ENCODE assay signal across 12 cellular contexts in the genomic region with DNA sequence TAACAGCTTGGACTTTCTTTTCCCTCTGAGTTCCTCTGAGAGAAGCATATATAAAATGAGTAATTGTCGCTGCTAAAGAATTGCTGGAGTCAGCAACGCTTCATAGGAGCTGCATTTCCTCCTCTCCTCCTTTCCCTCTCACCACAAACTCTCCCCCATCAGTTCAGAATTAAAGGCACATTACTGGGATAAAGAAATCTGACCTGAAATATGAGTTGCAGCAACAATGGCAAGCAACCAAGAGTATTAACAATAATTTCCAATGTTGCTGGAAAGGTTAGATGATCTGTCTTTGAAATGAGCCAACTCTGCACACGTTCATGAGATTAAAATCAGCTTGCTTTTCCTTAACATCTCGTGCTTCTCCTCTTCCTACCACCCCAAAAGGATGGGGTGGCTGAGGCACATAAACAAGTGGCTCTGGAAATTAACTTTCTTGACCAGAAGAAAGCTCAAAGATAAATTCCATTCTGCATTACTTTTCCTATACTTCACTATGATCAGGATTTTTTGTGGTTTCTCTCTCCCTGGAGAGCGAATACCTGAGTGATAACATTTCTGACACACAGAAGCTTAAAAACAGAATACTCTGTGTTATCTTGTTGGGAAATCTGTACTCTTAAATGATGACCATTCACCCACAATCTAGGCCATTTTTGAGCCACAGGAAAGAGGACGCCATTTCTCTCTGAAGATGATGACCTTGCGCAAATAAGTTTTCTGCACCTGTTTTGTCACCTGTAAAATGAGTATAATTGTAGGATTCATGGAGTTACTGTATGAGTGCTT.
DNase-seq lines count a peak whose midpoint lies in the region; ATAC-seq, FAIRE-seq and TF ChIP-seq lines count a peak whose summit lies in the region.
"Had no signal": no experiment of that assay in that cellular context is flagged by ENCODE, and none has a peak within 500 bp of the region (broad histone marks: within the 10 kb centered on the region; RNA-seq: fewer than 3 reads in every experiment).

No MANE protein-coding gene starts in this region.

- H3K9me3 ChIP-seq in A549 (no peaks in the 10 kb centered on the region), esophagus muscularis mucosa (no peaks in the 10 kb centered on the region)

- intact Hi-C loops in esophagus muscularis mucosa (cut with DNase I): no loop called here

- peaks cover 2% of the 10 kb centered on the region for H3K9me3 Mint-ChIP-seq in neural crest cell

- H3K27ac ChIP-seq in A549 (no peak overlapping the region), esophagus muscularis mucosa (replicated peaks in 1 of 4) (peak overlapping the region; percentile 62 to 81 (median 68))

- ATAC-seq in A549 (no peak), GM19455 (IDR thresholded peaks at IDR 0.05; ENCODE audit: unreplicated experiment) (no peak)

- POLR2A ChIA-PET in A549 (lab: Yijun Ruan, JAX): no interaction called here

- no peak overlapping the region for H3K4me3 ChIP-seq in A549
- no peak overlapping the region for H3K4me3 ChIP-seq in esophagus muscularis mucosa

- no peak for TF ChIP-seq CTCF in A549 (IDR thresholded peaks at IDR 0.05)
- no peak for TF ChIP-seq CTCF in esophagus muscularis mucosa (IDR thresholded peaks at IDR 0.05)
- TF ChIP-seq CTCF in neural crest cell (conservative IDR thresholded peaks at IDR 0.05): no peak

- FAIRE-seq in A549 (lab: Jason Lieb, UNC): no peak

- H3K4me3 Mint-ChIP-seq in neural crest cell: no peak overlapping the region

- peaks cover 6% of the 10 kb centered on the region; the same call in 1 of the 3 replicates for H3K4me1 ChIP-seq in A549
- H3K4me1 ChIP-seq in esophagus muscularis mucosa: peaks cover 58 to 93% (median 91%) of the 10 kb centered on the region in 4 donors

- peaks cover 0 to 15% (median 8%) of the 10 kb centered on the region in 4 donors for H3K36me3 ChIP-seq in esophagus muscularis mucosa

- peaks cover 15% of the 10 kb centered on the region for H3K36me3 Mint-ChIP-seq in neural crest cell (ENCODE audit: low read depth)

- CTCF ChIA-PET in A549 (lab: Yijun Ruan, JAX): interaction anchor here (0.6 kb wide), 1 partner anchor 54 kb away, joined by 5 read pairs; no protein-coding TSS in a partner anchor

- H3K4me2 ChIP-seq in A549: no peak overlapping the region

- WGBS in A549 (ENCODE audit: missing lambda C conversion rate): 93% methylated on average over 7 of the region's 7 CpGs
- 54% methylated on average over 7 of the region's 7 CpGs for WGBS in esophagus muscularis mucosa

- no peak for TF ChIP-seq RAD21 in A549 (conservative IDR thresholded peaks at IDR 0.05 in 1 of 2, IDR thresholded peaks at IDR 0.05 in 1 of 2)

- peaks cover 31% of the 10 kb centered on the region for H3K4me1 Mint-ChIP-seq in neural crest cell

- no peak for DNase-seq in A549 (ENCODE audit: low read depth in 1 of 2, low spot score in 1 of 2)
- peak; percentile 89 for DNase-seq in M059J (ENCODE audit: low read depth)
- no peak for DNase-seq in esophagus muscularis mucosa (ENCODE audit: extremely low spot score)
- DNase-seq in neural crest cell (ENCODE audit: low read depth, low spot score): no peak
- DNase-seq in activated T-cell treated with anti-CD3 and anti-CD28 coated beads for 4 hours: no peak
- no peak for DNase-seq in KBM-7
- no peak for DNase-seq in NCI-H187 treated with DMSO at 0.1 percent for 48 hours (lab: John Stamatoyannopoulos, UW)
- DNase-seq: activated CD4-positive, alpha-beta T cell treated with anti-CD3 and anti-CD28 coated beads for 1 hour; activated effector memory CD4-positive, alpha-beta T cell treated with anti-CD3 and anti-CD28 coated beads, Interleukin-2, amount 50 U/mL, for 16 hours; NCI-H345; SHP77 had no signal

- TF ChIP-seq POLR2A in A549 (IDR thresholded peaks at IDR 0.05; ENCODE audit: low read length): no peak
- TF ChIP-seq POLR2A in esophagus muscularis mucosa (IDR thresholded peaks at IDR 0.05; ENCODE audit: low read depth): no peak

- H3K27me3 ChIP-seq in esophagus muscularis mucosa: no peaks in the 10 kb centered on the region

- TF ChIP-seq EP300 in A549 (IDR thresholded peaks at IDR 0.05): no peak
- no peak for TF ChIP-seq EP300 in esophagus muscularis mucosa (IDR thresholded peaks at IDR 0.05)

- peak overlapping the region; percentile 7 for H3K27ac Mint-ChIP-seq in neural crest cell (ENCODE audit: unreplicated experiment)

- in situ Hi-C loops in KBM-7 (cut with MboI; ENCODE audit: low pct_unique_long_range_greater_than_20kb, low sequenced_read_pairs): no loop called here

- no peaks in the 10 kb centered on the region for H3K27me3 Mint-ChIP-seq in neural crest cell (ENCODE audit: low read depth)

TF ChIP-seq in A549, 52 proteins besides CTCF, POLR2A, EP300 and RAD21:
- peak; percentile 22 for TF ChIP-seq MAFK (IDR thresholded peaks at IDR 0.05; ENCODE audit: partially characterized antibody)
- no peak for TF ChIP-seq ZFP36 (IDR thresholded peaks at IDR 0.05; ENCODE audit: borderline replicate concordance, partially characterized antibody)

Comparison
In these comparisons a context has a peak if more than half of its experiments do, and no peak if none do; other contexts are left out.
1. H3K27ac ChIP-seq: peak in esophagus muscularis mucosa (4 of 4); none in A549 (0 of 2).